Comparison of ENCODE assay signal across 8 cellular contexts in genomic region chr10:112471878-112472487, GRCh38. TPM values are rescaled to one million over a fixed set of nuclear protein-coding genes. Genes with fewer than 3 reads are reported as not detected.
A peak's percentile ranks its signal among the peaks of the same experiment; 100 is the strongest.
DNase-seq lines count a peak whose midpoint lies in the region; ATAC-seq, FAIRE-seq and TF ChIP-seq lines count a peak whose summit lies in the region.

No MANE protein-coding gene starts in this region.

- no peaks in the 10 kb centered on the region for H3K27me3 ChIP-seq in HL-60 (ENCODE audit: insufficient read depth, poor library complexity, severe bottlenecking)

- H3K4me3 Mint-ChIP-seq in activated T-helper 2 cell treated with anti-CD3 and anti-CD28 coated beads, Interferon-gamma antibody, Interleukin-2, Interleukin-4, amounts not matched to agents 10 μg/mL and 5 μg/mL and 100 μg/mL, durations not matched to agents 14 hours and 24 hours and 36 hours (ENCODE audit: low read depth), result no peak overlapping the region

- no peaks in the 10 kb centered on the region for H3K27me3 Mint-ChIP-seq in activated T-helper 2 cell treated with anti-CD3 and anti-CD28 coated beads, Interferon-gamma antibody, Interleukin-2, Interleukin-4, amounts not matched to agents 10 μg/mL and 5 μg/mL and 100 μg/mL, durations not matched to agents 14 hours and 24 hours and 36 hours (ENCODE audit: low read depth)

- no peaks in the 10 kb centered on the region for H3K36me3 ChIP-seq in mucosa of descending colon (ENCODE audit: low read depth)

- H3K27ac Mint-ChIP-seq in activated T-helper 2 cell treated with anti-CD3 and anti-CD28 coated beads, Interferon-gamma antibody, Interleukin-2, Interleukin-4, amounts not matched to agents 10 μg/mL and 5 μg/mL and 100 μg/mL, durations not matched to agents 14 hours and 24 hours and 36 hours, result no peak overlapping the region

- H3K36me3 Mint-ChIP-seq in activated T-helper 2 cell treated with anti-CD3 and anti-CD28 coated beads, Interferon-gamma antibody, Interleukin-2, Interleukin-4, amounts not matched to agents 10 μg/mL and 5 μg/mL and 100 μg/mL, durations not matched to agents 14 hours and 24 hours and 36 hours (ENCODE audit: low read depth), result peaks cover 10% of the 10 kb centered on the region

- no peak overlapping the region for H3K27ac ChIP-seq in HL-60 (replicated peaks)

- no peak overlapping the region for H3K4me3 ChIP-seq in HL-60 (replicated peaks; ENCODE audit: insufficient read depth, low read length)
- no peak overlapping the region for H3K4me3 ChIP-seq in mucosa of descending colon

- ATAC-seq in GM19351 (IDR thresholded peaks at IDR 0.05; ENCODE audit: unreplicated experiment), result peak; percentile 91
- ATAC-seq in mucosa of descending colon, result peak; percentile 89

- no peaks in the 10 kb centered on the region for H3K9me3 ChIP-seq in mucosa of descending colon

- FAIRE-seq in endometrium (lab: Jason Lieb, UNC), result peak; percentile 80

- H3K9me3 Mint-ChIP-seq in activated T-helper 2 cell treated with anti-CD3 and anti-CD28 coated beads, Interferon-gamma antibody, Interleukin-2, Interleukin-4, amounts not matched to agents 10 μg/mL and 5 μg/mL and 100 μg/mL, durations not matched to agents 14 hours and 24 hours and 36 hours, result no peaks in the 10 kb centered on the region

- peak; percentile 52 for TF ChIP-seq CTCF in HL-60 (IDR thresholded peaks at IDR 0.05; ENCODE audit: insufficient read depth, low read length)
- TF ChIP-seq CTCF in mucosa of descending colon (IDR thresholded peaks at IDR 0.05), result peak; percentile 24

- peaks cover 9% of the 10 kb centered on the region for H3K4me1 ChIP-seq in mucosa of descending colon (ENCODE audit: low read depth)

- DNase-seq in DMS153 (lab: John Stamatoyannopoulos, UW) (peak; percentile 10), HL-60 (ENCODE audit: low read depth in 1 of 2, low spot score in 1 of 2) (peak in 1 of 2 experiments; percentile 15), RKO (ENCODE audit: low spot score) (peak; percentile 83), mucosa of descending colon (no peak), ureter (ENCODE audit: low spot score) (no peak)
- DNase-seq in activated T-helper 2 cell treated with anti-CD3 and anti-CD28 coated beads, Interferon-gamma antibody, Interleukin-2, Interleukin-4, amounts not matched to agents 10 μg/mL and 5 μg/mL and 100 μg/mL, durations not matched to agents 14 hours and 24 hours and 36 hours (ENCODE audit: low spot score), result no peak

- H3K4me1 Mint-ChIP-seq in activated T-helper 2 cell treated with anti-CD3 and anti-CD28 coated beads, Interferon-gamma antibody, Interleukin-2, Interleukin-4, amounts not matched to agents 10 μg/mL and 5 μg/mL and 100 μg/mL, durations not matched to agents 14 hours and 24 hours and 36 hours (ENCODE audit: low read depth), result peaks cover 4% of the 10 kb centered on the region

- intact Hi-C loops in mucosa of descending colon (cut with DNase I, micrococcal nuclease), result loop anchor here in 1 of 2 donors (5.0 to 10.0 kb wide), 2 partner anchors 913 to 1090 kb away; no protein-coding TSS in a partner anchor
- intact Hi-C loops in activated T-helper 2 cell treated with anti-CD3 and anti-CD28 coated beads, Interferon-gamma antibody, Interleukin-2, Interleukin-4, amounts not matched to agents 10 μg/mL and 5 μg/mL and 100 μg/mL, durations not matched to agents 14 hours and 24 hours and 36 hours (cut with micrococcal nuclease), result loop anchor here (1.0 to 10.0 kb wide), 4 partner anchors 25 to 633 kb away; partner anchors contain the start of genes VTI1A and ZDHHC6

RNA-seq across cellular contexts. Expression of gene VTI1A, which starts 25.0 kb away (rescaled TPM):
- total RNA-seq in mucosa of descending colon (10 to 100 TPM; 36.2 to 55.9 (median 44.4) TPM), ureter (50.4 TPM)
- 33.6 and 39.5 TPM in 2 replicates for total RNA-seq in activated T-helper 2 cell treated with anti-CD3 and anti-CD28 coated beads, Interferon-gamma antibody, Interleukin-2, Interleukin-4, amounts not matched to agents 10 μg/mL and 5 μg/mL and 100 μg/mL, durations not matched to agents 14 hours and 24 hours and 36 hours

RNA-seq across cellular contexts. Expression of gene ZDHHC6, which starts 25.3 kb away (rescaled TPM):
- total RNA-seq in mucosa of descending colon (10 to 100 TPM; 33.4 to 43.6 (median 42.7) TPM), ureter (42.1 TPM)
- total RNA-seq in activated T-helper 2 cell treated with anti-CD3 and anti-CD28 coated beads, Interferon-gamma antibody, Interleukin-2, Interleukin-4, amounts not matched to agents 10 μg/mL and 5 μg/mL and 100 μg/mL, durations not matched to agents 14 hours and 24 hours and 36 hours, result 42.9 and 43.2 TPM in 2 replicates

Comparison
In these comparisons a context has a peak if more than half of its experiments do, and no peak if none do; other contexts are left out.
1. DNase-seq: peak in DMS153 (single experiment) and RKO (single experiment); none in mucosa of descending colon (0 of 3), activated T-helper 2 cell treated with anti-CD3 and anti-CD28 coated beads, Interferon-gamma antibody, Interleukin-2, Interleukin-4, amounts not matched to agents 10 μg/mL and 5 μg/mL and 100 μg/mL, durations not matched to agents 14 hours and 24 hours and 36 hours (single experiment) and ureter (single experiment).